ENCODE assay signal across 8 cellular contexts in genomic region chr2:158745067-158745865, GRCh38. TPM values are rescaled to one million over a fixed set of nuclear protein-coding genes. Genes with fewer than 3 reads are reported as not detected.
DNase-seq lines count a peak whose midpoint lies in the region; ATAC-seq, FAIRE-seq and TF ChIP-seq lines count a peak whose summit lies in the region.

No MANE protein-coding gene starts in this region.

- intact Hi-C loops in mammary epithelial cell (cut with micrococcal nuclease): loop anchor here (1.0 to 10.0 kb wide), 7 partner anchors 58 to 1248 kb away; no protein-coding TSS in a partner anchor

- dilution Hi-C loops in mammary epithelial cell (cut with HindIII; ENCODE audit: low sequenced_read_pairs): loop anchor here (5.0 kb wide), 1 partner anchor 88 kb away; no protein-coding TSS in a partner anchor

- TF ChIP-seq POLR2A in Peyer's patch (IDR thresholded peaks at IDR 0.05): no peak

- peak; percentile 58 for TF ChIP-seq CTCF in BJ (IDR thresholded peaks at IDR 0.05; ENCODE audit: insufficient read depth, low read depth, low read length)
- TF ChIP-seq CTCF in Peyer's patch (IDR thresholded peaks at IDR 0.05): peak in 4 of 6 experiments; percentile 33 to 62 (median 56)
- TF ChIP-seq CTCF in mammary epithelial cell (conservative IDR thresholded peaks at IDR 0.05 in 1 of 2, IDR thresholded peaks at IDR 0.05 in 1 of 2; ENCODE audit: extremely low read depth in 1 of 2, insufficient read depth in 1 of 2, low read depth in 1 of 2, low read length in 2 of 2): peak; percentile 68 to 69

- H3K4me1 ChIP-seq in Peyer's patch (no peaks in the 10 kb centered on the region), mammary epithelial cell (ENCODE audit: insufficient read depth, low read length) (no peaks in the 10 kb centered on the region)

- WGBS in mammary epithelial cell (ENCODE audit: low coverage, missing lambda C conversion rate): 35% methylated on average over 15 of the region's 16 CpGs

- no peaks in the 10 kb centered on the region for H3K79me2 ChIP-seq in mammary epithelial cell (ENCODE audit: insufficient read depth, low read length)

- H3K27ac ChIP-seq in Peyer's patch: no peak overlapping the region
- no peak overlapping the region for H3K27ac ChIP-seq in mammary epithelial cell (ENCODE audit: insufficient read depth, low read depth, low read length)

- H4K20me1 ChIP-seq in mammary epithelial cell (ENCODE audit: insufficient read depth, low read length): no peaks in the 10 kb centered on the region

- peak overlapping the region; percentile 28 for H2AFZ ChIP-seq in mammary epithelial cell (ENCODE audit: low read depth, low read length)

- FAIRE-seq in islet of Langerhans (lab: Jason Lieb, UNC): peak; percentile 87

- peak; percentile 78 for ATAC-seq in GM18867 (IDR thresholded peaks at IDR 0.05; ENCODE audit: unreplicated experiment)

- CTCF ChIA-PET in BJ (lab: Yijun Ruan, JAX): interaction anchor here (0.6 to 11.5 kb wide), 27 partner anchors 8 to 1253 kb away, joined by 3 to 131 read pairs (median 4); partner anchors contain the start of genes CCDC148 and PKP4
- CTCF ChIA-PET in mammary epithelial cell (lab: Charles Lee; ENCODE audit: low non-redundant PET): interaction anchor here (0.5 to 1.0 kb wide), 10 partner anchors 12 to 938 kb away, joined by 3 to 9 read pairs (median 4); no protein-coding TSS in a partner anchor

- no peaks in the 10 kb centered on the region for H3K27me3 ChIP-seq in BJ (ENCODE audit: control insufficient read depth, insufficient read depth, low read length)
- no peaks in the 10 kb centered on the region for H3K27me3 ChIP-seq in Peyer's patch
- no peaks in the 10 kb centered on the region for H3K27me3 ChIP-seq in mammary epithelial cell (ENCODE audit: insufficient read depth, low read length)

- no peak overlapping the region for H3K9ac ChIP-seq in mammary epithelial cell (ENCODE audit: insufficient read depth, low read length)

- H3K4me2 ChIP-seq in mammary epithelial cell (ENCODE audit: insufficient read depth, low read depth, low read length): no peak overlapping the region

- in situ Hi-C loops in mammary epithelial cell (cut with MboI; ENCODE audit: low sequenced_read_pairs in 2 of 2): loop anchor here (5.0 to 25.0 kb wide), 6 partner anchors 290 to 958 kb away; partner anchors contain the start of genes CCDC148 (in 1 of the 2) and PKP4 (in 1 of the 2)

- H3K36me3 ChIP-seq in BJ (ENCODE audit: control insufficient read depth, insufficient read depth, low read length) (no peaks in the 10 kb centered on the region), Peyer's patch (no peaks in the 10 kb centered on the region), mammary epithelial cell (ENCODE audit: insufficient read depth, low read length) (no peaks in the 10 kb centered on the region)

- no TSS peak for BruUV-seq in mammary epithelial cell (replicated peaks; lab: Mats Ljungman, UMichigan)

- no peaks in the 10 kb centered on the region for H3K9me3 ChIP-seq in Peyer's patch
- H3K9me3 ChIP-seq in mammary epithelial cell (replicated peaks; ENCODE audit: insufficient read depth, low read length): no peaks in the 10 kb centered on the region

- POLR2A ChIA-PET in BJ (lab: Charles Lee): no interaction called here

- DNase-seq in BJ (ENCODE audit: low read depth) (no peak), HuH-7 (ENCODE audit: low spot score) (peak; percentile 47), Peyer's patch (peak in 1 of 3 donors; percentile 61), mammary epithelial cell (peak; percentile 51), SKM-1 (lab: John Stamatoyannopoulos, UW; ENCODE audit: unreplicated experiment) (no peak)
- peak; percentile 21 for DNase-seq in stimulated activated CD4-positive, alpha-beta T cell treated with anti-CD3 and anti-CD28 coated beads, Interleukin-4, amount 100 ng/mL, for 1 hour

- H3K4me3 ChIP-seq in BJ (ENCODE audit: low read depth, low read length) (no peak overlapping the region), Peyer's patch (no peak overlapping the region), mammary epithelial cell (replicated peaks in 1 of 3; ENCODE audit: insufficient read depth in 1 of 3, low read depth in 2 of 3, low read length in 3 of 3) (no peak overlapping the region)

RNA-seq across cellular contexts. Expression of gene DAPL1, which starts 49.9 kb away (rescaled TPM):
- polyA plus RNA-seq in BJ (2011; rRNA removed) (not detected in 2 replicates), mammary epithelial cell (5.2 TPM)
- polyA minus RNA-seq in BJ (2011; rRNA and poly(A)+ RNA removed): not detected in 2 replicates
- total RNA-seq in Peyer's patch (not detected), mammary epithelial cell (1 to 10 TPM; 1.2 to 1.6 TPM)
- not detected for polyA minus RNA-seq in mammary epithelial cell

Comparison
In these comparisons a context has a peak if more than half of its experiments do, and no peak if none do; other contexts are left out.
1. DNase-seq: peak in HuH-7 (single experiment), mammary epithelial cell (single experiment) and stimulated activated CD4-positive, alpha-beta T cell treated with anti-CD3 and anti-CD28 coated beads, Interleukin-4, amount 100 ng/mL, for 1 hour (single experiment); none in BJ (single experiment) and SKM-1 (single experiment).
2. Peak in every context shown above with its lines, with median percentiles within 50 percentile points of each other: CTCF ChIP-seq.